8 cellular contexts compared by ENCODE assay signal in genomic region chr20:10673831-10674683, GRCh38. TPM values are rescaled to one million over a fixed set of nuclear protein-coding genes. Genes with fewer than 3 reads are reported as not detected.
A peak's percentile ranks its signal among the peaks of the same experiment; 100 is the strongest.
DNase-seq lines count a peak whose midpoint lies in the region; ATAC-seq and TF ChIP-seq lines count a peak whose summit lies in the region.

JAG1 (minus strand) TSS chr20:10673999; CDS start chr20:10673530, 469 bp downstream.

- peak within 1 kb of the TSS; percentile 85 to 89 (median 87) for H3K9ac ChIP-seq in skeletal muscle tissue (ENCODE audit: low read depth in 1 of 3, low read length in 3 of 3)

- peaks cover 8 to 22% (median 19%) of the 10 kb centered on the region in 3 donors for H3K4me1 ChIP-seq in skeletal muscle tissue (ENCODE audit: control insufficient read depth in 3 of 3, insufficient read depth in 3 of 3, low read length in 3 of 3)

- ATAC-seq in GM18861 (IDR thresholded peaks at IDR 0.05; ENCODE audit: unreplicated experiment) (peak; percentile 48), HG03039 (IDR thresholded peaks at IDR 0.05; ENCODE audit: unreplicated experiment) (peak; percentile 50)

- H3K27me3 Mint-ChIP-seq in immature natural killer cell (ENCODE audit: low read depth in 3 of 3), result peaks cover 18 to 40% (median 23%) of the 10 kb centered on the region in 3 donors

- TF ChIP-seq CTCF in AG10803 (conservative IDR thresholded peaks at IDR 0.05; ENCODE audit: low read length), result no peak

- peak within 1 kb of the TSS; percentile 89 to 96 (median 93) for H3K4me3 Mint-ChIP-seq in immature natural killer cell

- H3K4me3 ChIP-seq in AG10803 (ENCODE audit: low read length) (peak within 1 kb of the TSS; percentile 82), skeletal muscle tissue (ENCODE audit: low read length in 3 of 3) (peak within 1 kb of the TSS; percentile 78 to 88 (median 86))

- H3K9me3 Mint-ChIP-seq in immature natural killer cell, result peaks cover 0 to 2% (median 0%) of the 10 kb centered on the region in 6 donors

- H3K36me3 ChIP-seq in skeletal muscle tissue (ENCODE audit: control insufficient read depth in 3 of 3, insufficient read depth in 3 of 3, low read length in 3 of 3), result peaks cover 0 to under 1% (median 0%) of the 10 kb centered on the region in 3 donors

- peak; percentile 91 for DNase-seq in AG10803 (ENCODE audit: low read depth)
- peak; percentile 87 for DNase-seq in NCI-H2029 (lab: John Stamatoyannopoulos, UW)
- peak; percentile 85 for DNase-seq in T1000 (lab: John Stamatoyannopoulos, UW)
- peak; percentile 37 for DNase-seq in central memory CD4-positive, alpha-beta T cell
- peak; percentile 83 to 86 (median 86) for DNase-seq in immature natural killer cell

- peak within 1 kb of the TSS; percentile 68 to 94 (median 89) for H3K27ac Mint-ChIP-seq in immature natural killer cell

- H3K4me1 Mint-ChIP-seq in immature natural killer cell, result peaks cover 26 to 33% of the 10 kb centered on the region in 2 donors

- H3K36me3 Mint-ChIP-seq in immature natural killer cell, result no peaks in the 10 kb centered on the region

- H3K27me3 ChIP-seq in skeletal muscle tissue (ENCODE audit: control insufficient read depth in 3 of 3, insufficient read depth in 3 of 3, low read length in 3 of 3), result no peaks in the 10 kb centered on the region

- peak within 1 kb of the TSS; percentile 89 for H3K27ac ChIP-seq in skeletal muscle tissue (ENCODE audit: low read depth, low read length)

- no peaks in the 10 kb centered on the region for H3K9me3 ChIP-seq in skeletal muscle tissue (ENCODE audit: control insufficient read depth in 3 of 3, low read length in 3 of 3)

RNA-seq across cellular contexts. Expression of gene JAG1, which starts in this region (rescaled TPM):
- polyA plus RNA-seq in immature natural killer cell, result 1 to 10 TPM in 1 of 3 donors, under 1 TPM in 1, not detected in 1; 0.45 to 1.3 TPM
- 60.5 TPM for total RNA-seq in skeletal muscle tissue

Comparison
In these comparisons a context has a peak if more than half of its experiments do, and no peak if none do; other contexts are left out.
1. Peak in every context shown above with its lines: DNase-seq, ATAC-seq, H3K4me3 ChIP-seq and H3K27ac ChIP-seq.
2. DNase-seq: peak in every context shown above with its lines; median percentile 91 in AG10803; 87 in NCI-H2029; 86 in immature natural killer cell; 85 in T1000; 37 in central memory CD4-positive, alpha-beta T cell.